In genomic region chr7:156223935-156224334, GRCh38 we compare ENCODE assay signal across 19 cellular contexts.
DNase-seq lines count a peak whose midpoint lies in the region; ATAC-seq and TF ChIP-seq lines count a peak whose summit lies in the region.
"Had no signal": no experiment of that assay in that cellular context is flagged by ENCODE, and none has a peak within 500 bp of the region (broad histone marks: within the 10 kb centered on the region; RNA-seq: fewer than 3 reads in every experiment).

No MANE protein-coding gene starts in this region.

- H3K4me1 ChIP-seq in right atrium auricular region (no peaks in the 10 kb centered on the region), esophagus muscularis mucosa (no peaks in the 10 kb centered on the region), vagina (no peaks in the 10 kb centered on the region)
- H3K4me1 ChIP-seq: BLaER1 treated with 17β-estradiol and CSF1 and Interleukin-3, amounts not matched to agents 10 nM and 100 nM had no signal

- no peaks in the 10 kb centered on the region for H3K36me3 Mint-ChIP-seq in activated naive CD4-positive, alpha-beta T cell treated with anti-CD3 and anti-CD28 coated beads, Interleukin-2, amount 50 U/mL, for 72 hours
- H3K36me3 Mint-ChIP-seq: CD8-positive, alpha-beta T cell had no signal

- H3K27ac Mint-ChIP-seq in activated naive CD4-positive, alpha-beta T cell treated with anti-CD3 and anti-CD28 coated beads, Interleukin-2, amount 50 U/mL, for 72 hours = no peak overlapping the region
- H3K27ac Mint-ChIP-seq: B cell; CD8-positive, alpha-beta T cell; HFFc6 had no signal

- no peaks in the 10 kb centered on the region for H3K36me3 ChIP-seq in right atrium auricular region
- H3K36me3 ChIP-seq in esophagus muscularis mucosa = no peaks in the 10 kb centered on the region
- H3K36me3 ChIP-seq in vagina = no peaks in the 10 kb centered on the region
- H3K36me3 ChIP-seq: BLaER1 treated with 17β-estradiol and CSF1 and Interleukin-3, amounts not matched to agents 10 nM and 100 nM had no signal

- H3K27me3 ChIP-seq in right atrium auricular region (no peaks in the 10 kb centered on the region), esophagus muscularis mucosa (peaks cover 0 to 16% (median 0%) of the 10 kb centered on the region in 4 donors), vagina (no peaks in the 10 kb centered on the region)
- H3K27me3 ChIP-seq: BLaER1 treated with 17β-estradiol and CSF1 and Interleukin-3, amounts not matched to agents 10 nM and 100 nM had no signal

- no peak for TF ChIP-seq POLR2A in esophagus muscularis mucosa (IDR thresholded peaks at IDR 0.05; ENCODE audit: low read depth)
- TF ChIP-seq POLR2A in vagina (IDR thresholded peaks at IDR 0.05) = no peak

- DNase-seq in right atrium auricular region (ENCODE audit: low spot score) = peak; percentile 21
- no peak for DNase-seq in Right ventricle myocardium superior
- peak; percentile 68 for DNase-seq in esophagus muscularis mucosa (ENCODE audit: extremely low spot score)
- DNase-seq in medulla oblongata (ENCODE audit: extremely low spot score) = peak; percentile 3
- DNase-seq in vagina (ENCODE audit: extremely low spot score in 2 of 2) = peak; percentile 52 to 64
- no peak for DNase-seq in activated naive CD4-positive, alpha-beta T cell (lab: John Stamatoyannopoulos, UW)
- no peak for DNase-seq in activated naive CD4-positive, alpha-beta T cell treated with anti-CD3 and anti-CD28 coated beads, Interleukin-2, amount 50 U/mL, for 72 hours (ENCODE audit: low spot score in 2 of 2)
- no peak for DNase-seq in stimulated activated CD4-positive, alpha-beta T cell treated with anti-CD3 and anti-CD28 coated beads, Interleukin-4, amount 100 ng/mL, for 4 hours
- DNase-seq: Calu3, DMS79 treated with DMSO at 0.1 percent for 48 hours, GF-D8, GOT3, H7, HFFc6 had no signal

- TF ChIP-seq CTCF in right atrium auricular region (IDR thresholded peaks at IDR 0.05) (no peak), esophagus muscularis mucosa (IDR thresholded peaks at IDR 0.05) (no peak), vagina (IDR thresholded peaks at IDR 0.05) (no peak)

- no peaks in the 10 kb centered on the region for H3K9me3 Mint-ChIP-seq in activated naive CD4-positive, alpha-beta T cell treated with anti-CD3 and anti-CD28 coated beads, Interleukin-2, amount 50 U/mL, for 72 hours
- H3K9me3 Mint-ChIP-seq: CD8-positive, alpha-beta T cell had no signal

- WGBS in esophagus muscularis mucosa = 61% methylated on average over 5 of the region's 6 CpGs

- ATAC-seq in Right ventricle myocardium superior (ENCODE audit: poor library complexity) = no peak
- ATAC-seq in activated naive CD4-positive, alpha-beta T cell treated with anti-CD3 and anti-CD28 coated beads, Interleukin-2, amount 50 U/mL, for 72 hours = no peak
- ATAC-seq: CD8-positive, alpha-beta T cell; HCT116 had no signal

- H3K4me3 ChIP-seq in right atrium auricular region (no peak overlapping the region), esophagus muscularis mucosa (no peak overlapping the region), vagina (no peak overlapping the region)
- H3K4me3 ChIP-seq: BLaER1 treated with 17β-estradiol and CSF1 and Interleukin-3, amounts not matched to agents 10 nM and 100 nM had no signal

- intact Hi-C loops in Right ventricle myocardium superior (cut with DNase I) (no loop called here), esophagus muscularis mucosa (cut with DNase I) (no loop called here), vagina (cut with DNase I) (no loop called here)

- H3K9me3 ChIP-seq in right atrium auricular region = peaks cover 0 to 30% of the 10 kb centered on the region in 2 donors
- H3K9me3 ChIP-seq in esophagus muscularis mucosa = peaks cover 0 to 29% (median 9%) of the 10 kb centered on the region in 4 donors
- no peaks in the 10 kb centered on the region for H3K9me3 ChIP-seq in vagina

- H3K27ac ChIP-seq in right atrium auricular region (no peak overlapping the region), esophagus muscularis mucosa (replicated peaks in 1 of 4) (no peak overlapping the region), vagina (no peak overlapping the region)
- H3K27ac ChIP-seq: BLaER1 treated with 17β-estradiol and CSF1 and Interleukin-3, amounts not matched to agents 10 nM and 100 nM; HL-60 had no signal

- TF ChIP-seq EP300 in esophagus muscularis mucosa (IDR thresholded peaks at IDR 0.05) = no peak

Comparison
In these comparisons a context has a peak if more than half of its experiments do, and no peak if none do; other contexts are left out.
1. DNase-seq: peak in right atrium auricular region (single experiment), esophagus muscularis mucosa (single experiment), medulla oblongata (single experiment) and vagina (2 of 2); none in Right ventricle myocardium superior (single experiment), activated naive CD4-positive, alpha-beta T cell (0 of 4), activated naive CD4-positive, alpha-beta T cell treated with anti-CD3 and anti-CD28 coated beads, Interleukin-2, amount 50 U/mL, for 72 hours (0 of 2) and stimulated activated CD4-positive, alpha-beta T cell treated with anti-CD3 and anti-CD28 coated beads, Interleukin-4, amount 100 ng/mL, for 4 hours (0 of 2).